In the genomic region with DNA sequence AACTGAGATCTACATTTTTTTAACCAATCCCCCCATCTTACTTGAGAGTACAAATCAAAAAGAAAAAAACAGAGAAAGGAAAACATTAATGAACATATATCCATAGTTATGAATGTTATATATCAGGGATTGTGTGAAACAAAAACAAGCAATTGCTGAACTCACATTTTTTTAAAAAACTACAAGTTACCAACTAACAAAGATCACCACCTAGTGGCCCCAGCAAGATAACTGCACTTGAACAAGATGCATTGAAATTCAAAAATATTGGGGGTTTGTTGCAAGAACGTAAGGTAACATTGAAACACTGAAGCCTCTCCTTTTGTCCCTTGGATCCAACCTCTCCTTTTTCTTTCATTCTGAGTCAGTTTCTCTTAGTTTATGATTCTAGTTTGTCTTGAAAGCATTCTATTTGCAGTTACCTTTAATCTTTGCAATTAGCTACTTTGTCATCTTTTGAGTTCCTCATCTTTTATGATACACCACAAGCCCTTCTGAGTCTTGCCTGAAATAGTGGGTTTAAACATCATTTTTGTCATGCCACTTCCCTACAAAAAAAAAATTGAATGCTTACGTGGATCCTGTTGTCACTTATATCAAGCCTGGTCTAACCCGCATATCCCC, we compare ENCODE assay signal across 8 cellular contexts.
DNase-seq lines count a peak whose midpoint lies in the region; TF ChIP-seq lines count a peak whose summit lies in the region.

No MANE protein-coding gene starts in this region.

- no peaks in the 10 kb centered on the region for H3K27me3 ChIP-seq in dorsolateral prefrontal cortex
- H3K27me3 ChIP-seq in neural progenitor cell, result no peaks in the 10 kb centered on the region
- H3K27me3 ChIP-seq in stomach, result no peaks in the 10 kb centered on the region

- no peaks in the 10 kb centered on the region for H3K27me3 Mint-ChIP-seq in neural progenitor cell (ENCODE audit: insufficient read depth, low read depth)

- H4K20me1 ChIP-seq in neural progenitor cell (ENCODE audit: low read depth), result no peaks in the 10 kb centered on the region

- TF ChIP-seq CTCF in HFF-Myc (IDR thresholded peaks at IDR 0.05; ENCODE audit: low read depth, low read length, missing control alignments) (peak; percentile 63), dorsolateral prefrontal cortex (IDR thresholded peaks at IDR 0.05 in 54 of 56, conservative IDR thresholded peaks at IDR 0.05 in 2 of 56; ENCODE audit: low read depth in 1 of 56, partially characterized antibody in 56 of 56) (peak; percentile 45 to 77 (median 64)), neural progenitor cell (IDR thresholded peaks at IDR 0.05) (peak; percentile 65), stomach (IDR thresholded peaks at IDR 0.05) (peak in 3 of 7 experiments; percentile 22 to 45 (median 33))

- no peaks in the 10 kb centered on the region for H3K36me3 Mint-ChIP-seq in neural progenitor cell

- DNase-seq in GM03348 (ENCODE audit: low spot score), result peak; percentile 44
- peak; percentile 21 for DNase-seq in HFF-Myc (ENCODE audit: extremely low read depth, low read depth)
- DNase-seq in NOMO-1 treated with DMSO at 0.1 percent for 48 hours (lab: John Stamatoyannopoulos, UW; ENCODE audit: unreplicated experiment), result peak; percentile 27
- no peak for DNase-seq in dorsolateral prefrontal cortex
- peak; percentile 25 for DNase-seq in neural progenitor cell (ENCODE audit: low spot score)
- DNase-seq in stomach, result no peak
- DNase-seq in mucosa of gallbladder (ENCODE audit: low spot score), result no peak
- DNase-seq in islet precursor cell, result no peak

- peaks cover 5% of the 10 kb centered on the region for H3K9me3 ChIP-seq in neural progenitor cell (ENCODE audit: low read depth)
- peaks cover 0 to 7% (median 3%) of the 10 kb centered on the region in 4 donors for H3K9me3 ChIP-seq in stomach

- no peak overlapping the region for H3K4me3 Mint-ChIP-seq in neural progenitor cell

- no peak for TF ChIP-seq EP300 in stomach (IDR thresholded peaks at IDR 0.05)

- intact Hi-C loops in dorsolateral prefrontal cortex (cut with DNase I), result no loop called here
- intact Hi-C loops in stomach (cut with DNase I; ENCODE audit: low total_unique reads), result no loop called here

- peaks cover 17% of the 10 kb centered on the region for H3K9me3 Mint-ChIP-seq in neural progenitor cell

- no peaks in the 10 kb centered on the region for H3K79me2 ChIP-seq in neural progenitor cell (ENCODE audit: low read depth)

- H3K4me1 ChIP-seq in neural progenitor cell (no peaks in the 10 kb centered on the region), stomach (no peaks in the 10 kb centered on the region)

- WGBS in stomach, 5 donors, result 44 to 58% (median 50%) methylated on average over 3 of the region's 3 CpGs

- no peaks in the 10 kb centered on the region for H3K4me1 Mint-ChIP-seq in neural progenitor cell

- H3K9ac ChIP-seq in neural progenitor cell, result no peak overlapping the region

- H3K27ac Mint-ChIP-seq in neural progenitor cell, result no peak overlapping the region

- H3K4me2 ChIP-seq in neural progenitor cell, result no peak overlapping the region

- H3K27ac ChIP-seq in dorsolateral prefrontal cortex (no peak overlapping the region), neural progenitor cell (no peak overlapping the region), stomach (no peak overlapping the region)

- TF ChIP-seq POLR2A in stomach (IDR thresholded peaks at IDR 0.05), result no peak

- H3K4me3 ChIP-seq in HFF-Myc (replicated peaks; ENCODE audit: low read depth, low read length) (no peak overlapping the region), dorsolateral prefrontal cortex (no peak overlapping the region), neural progenitor cell (no peak overlapping the region), stomach (no peak overlapping the region)

- no peak overlapping the region for H2AFZ ChIP-seq in neural progenitor cell (replicated peaks)

- H3F3A ChIP-seq in neural progenitor cell (ENCODE audit: low read depth), result no peaks in the 10 kb centered on the region

- H3K36me3 ChIP-seq in neural progenitor cell, result no peaks in the 10 kb centered on the region
- no peaks in the 10 kb centered on the region for H3K36me3 ChIP-seq in stomach

Comparison
In these comparisons a context has a peak if more than half of its experiments do, and no peak if none do; other contexts are left out.
1. DNase-seq: peak in GM03348 (single experiment), HFF-Myc (single experiment), NOMO-1 treated with DMSO at 0.1 percent for 48 hours (single experiment) and neural progenitor cell (single experiment); none in dorsolateral prefrontal cortex (0 of 10), stomach (single experiment), mucosa of gallbladder (single experiment) and islet precursor cell (single experiment).